ENCODE assay signal across 8 cellular contexts in the genomic region with DNA sequence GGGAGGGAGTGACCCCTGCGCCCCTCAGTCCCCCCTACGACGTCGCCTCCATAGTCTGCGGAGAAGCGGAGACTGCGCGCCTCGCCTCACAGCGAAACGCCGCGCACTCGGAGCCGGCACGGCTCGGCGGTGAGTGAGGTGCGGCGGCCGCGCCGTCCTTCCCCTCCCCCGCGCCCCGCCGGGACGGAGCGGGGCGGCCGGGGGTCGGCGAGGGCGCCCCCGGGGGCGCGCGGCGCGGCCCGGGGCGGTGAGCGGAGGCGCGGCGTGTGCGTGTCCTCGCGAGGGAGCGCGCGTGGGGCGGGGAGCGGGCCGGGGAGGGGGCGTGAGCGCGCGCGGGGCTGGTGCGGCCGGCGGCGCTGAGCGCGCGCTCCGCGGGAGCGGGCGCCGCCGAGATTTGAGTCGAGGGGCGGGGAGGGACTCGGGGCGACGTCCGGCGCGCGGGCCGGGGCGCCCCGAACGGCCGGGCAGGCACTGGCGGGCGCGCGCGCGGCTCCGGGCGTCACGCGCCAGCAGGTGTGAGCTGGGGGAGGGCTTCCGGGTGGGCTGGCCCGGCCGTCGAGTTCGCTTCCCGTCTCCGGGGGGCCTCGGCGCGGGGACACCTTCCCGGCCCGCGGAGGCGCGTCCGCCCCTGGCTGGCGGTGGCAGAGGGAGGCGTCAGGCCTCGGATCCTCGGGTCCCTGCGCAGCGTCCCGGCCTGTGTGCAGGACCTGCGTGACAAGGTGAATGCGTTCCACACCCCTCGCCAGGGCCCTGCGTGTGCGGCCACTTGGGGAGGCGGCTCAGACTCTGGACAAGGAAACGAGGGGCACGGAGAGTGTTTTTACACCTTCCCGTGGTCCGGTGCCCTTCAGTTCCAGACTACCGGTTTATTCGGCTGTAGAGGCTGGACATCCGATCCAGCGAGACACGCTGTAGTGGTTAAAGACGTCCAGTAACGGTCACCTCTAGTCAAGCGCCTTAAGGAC. TPM values are rescaled to one million over a fixed set of nuclear protein-coding genes. Genes with fewer than 3 reads are reported as not detected.
A peak's percentile ranks its signal among the peaks of the same experiment; 100 is the strongest.
DNase-seq lines count a peak whose midpoint lies in the region; ATAC-seq and TF ChIP-seq lines count a peak whose summit lies in the region.

No MANE protein-coding gene starts in this region.

- H3K4me3 ChIP-seq in DND-41 (ENCODE audit: low read depth in 1 of 2, low read length in 2 of 2) (peak overlapping the region; percentile 61 to 87), coronary artery (peak overlapping the region; percentile 95), lower lobe of right lung (peak overlapping the region; percentile 75)

- H3K27ac ChIP-seq in DND-41 (ENCODE audit: low read length) (peak overlapping the region; percentile 93), KOPT-K1 (ENCODE audit: low read depth, low read length, poor library complexity, severe bottlenecking) (peak overlapping the region; percentile 88), coronary artery (peak overlapping the region; percentile 90 to 95), lower lobe of right lung (peak overlapping the region; percentile 95)

- DNase-seq in DND-41 (peak; percentile 85), coronary artery (ENCODE audit: low spot score) (peak; percentile 77), lower lobe of right lung (peak; percentile 73), superior temporal gyrus (ENCODE audit: extremely low spot score) (no peak)
- DNase-seq in activated CD4-positive, alpha-beta T cell treated with anti-CD3 and anti-CD28 coated beads for 4 hours = peak; percentile 58 to 75
- peak; percentile 40 to 55 (median 48) for DNase-seq in stimulated activated CD4-positive, alpha-beta T cell treated with anti-CD3 and anti-CD28 coated beads, TNF-alpha, amount 100 ng/mL, for 1 hour (ENCODE audit: low read depth in 3 of 3, low spot score in 1 of 3)

- H3K9me3 ChIP-seq in DND-41 (ENCODE audit: insufficient read depth, low read length, severe bottlenecking) = no peaks in the 10 kb centered on the region
- no peaks in the 10 kb centered on the region for H3K9me3 ChIP-seq in KOPT-K1 (ENCODE audit: insufficient read depth, low read length, poor library complexity, severe bottlenecking)
- H3K9me3 ChIP-seq in lower lobe of right lung = no peaks in the 10 kb centered on the region

- TF ChIP-seq CTCF in DND-41 (IDR thresholded peaks at IDR 0.05; ENCODE audit: borderline replicate concordance, extremely low read depth, low read length, poor library complexity, severe bottlenecking) (peak; percentile 8), coronary artery (IDR thresholded peaks at IDR 0.05) (no peak), lower lobe of right lung (IDR thresholded peaks at IDR 0.05) (no peak)

- no peaks in the 10 kb centered on the region for H3K27me3 ChIP-seq in DND-41 (ENCODE audit: insufficient read depth, low read length, poor library complexity)
- H3K27me3 ChIP-seq in lower lobe of right lung (ENCODE audit: low read depth) = no peaks in the 10 kb centered on the region

- H3K4me1 ChIP-seq in DND-41 (ENCODE audit: insufficient read depth, low read length) (peaks cover 23% of the 10 kb centered on the region), lower lobe of right lung (peaks cover 48% of the 10 kb centered on the region)

- H3K36me3 ChIP-seq in DND-41 (ENCODE audit: insufficient read depth, low read length) = peaks cover 4% of the 10 kb centered on the region; the same call in 1 of the 2 replicates
- H3K36me3 ChIP-seq in KOPT-K1 (ENCODE audit: insufficient read depth, low read length) = no peaks in the 10 kb centered on the region
- H3K36me3 ChIP-seq in lower lobe of right lung = no peaks in the 10 kb centered on the region

- peak overlapping the region; percentile 67 for H3K9ac ChIP-seq in DND-41 (ENCODE audit: low read depth, low read length)

- ATAC-seq in DND-41 (ENCODE audit: insufficient read depth, low read depth) = peak; percentile 25
- peak; percentile 13 for ATAC-seq in GM21526 (IDR thresholded peaks at IDR 0.05; ENCODE audit: low FRiP score, unreplicated experiment)
- peak; percentile 24 to 30 for ATAC-seq in lower lobe of right lung

- H3K4me2 ChIP-seq in DND-41 (ENCODE audit: insufficient read depth, low read length) = peak overlapping the region; percentile 99

- H4K20me1 ChIP-seq in DND-41 (ENCODE audit: insufficient read depth, low read length) = peaks cover 28% of the 10 kb centered on the region

- peak overlapping the region; percentile 83 for H2AFZ ChIP-seq in DND-41 (ENCODE audit: low read depth, low read length)

- intact Hi-C loops in lower lobe of right lung (cut with DNase I) = no loop called here

- H3K79me2 ChIP-seq in DND-41 (ENCODE audit: insufficient read depth, low read length) = peaks cover 53% of the 10 kb centered on the region

RNA-seq across cellular contexts. Expression of gene FAM83F, which starts 50.4 kb away (rescaled TPM):
- 1.4 TPM for total RNA-seq in lower lobe of right lung
